Comparison of ENCODE assay signal across 11 cellular contexts in the genomic region with DNA sequence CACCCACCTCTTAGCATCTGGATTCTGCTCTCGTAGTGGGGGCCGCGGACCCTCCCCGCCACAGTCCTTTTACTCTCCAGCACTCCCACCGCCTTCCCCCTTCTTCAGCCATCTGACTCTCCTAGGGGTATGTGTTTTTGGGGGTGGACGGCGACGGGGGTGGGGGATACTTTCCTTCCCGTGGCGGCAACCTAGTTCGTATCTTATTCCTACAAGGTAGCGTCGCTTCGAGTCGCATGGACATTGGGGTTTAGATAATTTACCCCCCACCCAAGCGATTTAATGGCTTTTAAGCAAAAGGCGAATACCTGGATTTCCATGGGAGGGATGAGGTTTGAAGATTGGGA. TPM values are rescaled to one million over a fixed set of nuclear protein-coding genes. Genes with fewer than 3 reads are reported as not detected.
DNase-seq lines count a peak whose midpoint lies in the region; ATAC-seq and TF ChIP-seq lines count a peak whose summit lies in the region.
"Had no signal": no experiment of that assay in that cellular context is flagged by ENCODE, and none has a peak within 500 bp of the region (broad histone marks: within the 10 kb centered on the region; RNA-seq: fewer than 3 reads in every experiment).

No MANE protein-coding gene starts in this region.

- H2AFZ ChIP-seq in SU-DHL-6 (ENCODE audit: low read depth, low read length, severe bottlenecking): no peak overlapping the region

- H3K36me3 ChIP-seq in SU-DHL-6 (ENCODE audit: low read length): no peaks in the 10 kb centered on the region
- H3K36me3 ChIP-seq in iPS-18a (ENCODE audit: control insufficient read depth, low read depth, low read length): no peaks in the 10 kb centered on the region
- no peaks in the 10 kb centered on the region for H3K36me3 ChIP-seq in testis (ENCODE audit: low read depth, missing control alignments)

- H3K9me2 ChIP-seq in SU-DHL-6 (replicated peaks; ENCODE audit: insufficient read depth, low read length): no peaks in the 10 kb centered on the region

- no peaks in the 10 kb centered on the region for H3K9me3 Mint-ChIP-seq in activated T-cell treated with anti-CD3 and anti-CD28 coated beads, Interleukin-2, amount 50 U/mL, for 4 hours
- H3K9me3 Mint-ChIP-seq: activated T-cell treated with anti-CD3 and anti-CD28 coated beads, Interleukin-2, amount 50 U/mL, for 72 hours had no signal

- no peaks in the 10 kb centered on the region for H3K79me2 ChIP-seq in SU-DHL-6 (ENCODE audit: insufficient read depth, low read length)

- peak overlapping the region; percentile 59; the same call in 1 of the 2 replicates for H3K9ac ChIP-seq in SU-DHL-6 (ENCODE audit: low read length)
- H3K9ac ChIP-seq in iPS-18a (ENCODE audit: low read length): no peak overlapping the region

- intact Hi-C loops in testis (cut with DNase I; ENCODE audit: low total_unique reads): no loop called here

- H3K4me1 Mint-ChIP-seq in activated T-cell treated with anti-CD3 and anti-CD28 coated beads, Interleukin-2, amount 50 U/mL, for 4 hours (ENCODE audit: low read depth): peaks cover 12% of the 10 kb centered on the region

- no peaks in the 10 kb centered on the region for H3F3A ChIP-seq in SU-DHL-6 (ENCODE audit: insufficient read depth)

- H3K4me2 ChIP-seq in SU-DHL-6 (ENCODE audit: low read depth, low read length, poor library complexity, severe bottlenecking): no peak overlapping the region

- no peak for ATAC-seq in activated T-cell treated with anti-CD3 and anti-CD28 coated beads, Interleukin-2, amount 50 U/mL, for 4 hours
- ATAC-seq in HG02763 (IDR thresholded peaks at IDR 0.05; ENCODE audit: unreplicated experiment): no peak

- H3K4me1 ChIP-seq in iPS-18a (ENCODE audit: control insufficient read depth, low read depth, low read length) (no peaks in the 10 kb centered on the region), testis (no peaks in the 10 kb centered on the region)

- H3K36me3 Mint-ChIP-seq in activated T-cell treated with anti-CD3 and anti-CD28 coated beads, Interleukin-2, amount 50 U/mL, for 4 hours (ENCODE audit: insufficient read depth): no peaks in the 10 kb centered on the region

- no peak for TF ChIP-seq POLR2A in testis (IDR thresholded peaks at IDR 0.05)

- no peak for DNase-seq in activated T-cell treated with anti-CD3 and anti-CD28 coated beads, Interleukin-2, amount 50 U/mL, for 4 hours
- no peak for DNase-seq in activated T-cell treated with anti-CD3 and anti-CD28 coated beads, Interleukin-2, amount 50 U/mL, for 1 hour
- DNase-seq in testis (peak; percentile 13), NCI-H774 (lab: John Stamatoyannopoulos, UW) (no peak), OCI-M1 (lab: John Stamatoyannopoulos, UW) (no peak)
- DNase-seq: NCI-H1092 treated with DMSO at 0.1 percent for 48 hours had no signal

- 0 to 2% methylated on average over 2 to 17 of the region's 17 CpGs for WGBS in testis, 2 donors

- peak overlapping the region; percentile 79 for H3K4me3 Mint-ChIP-seq in activated T-cell treated with anti-CD3 and anti-CD28 coated beads, Interleukin-2, amount 50 U/mL, for 4 hours
- H3K4me3 Mint-ChIP-seq: activated T-cell treated with anti-CD3 and anti-CD28 coated beads, Interleukin-2, amount 50 U/mL, for 72 hours had no signal

- no peaks in the 10 kb centered on the region for H3K27me3 Mint-ChIP-seq in activated T-cell treated with anti-CD3 and anti-CD28 coated beads, Interleukin-2, amount 50 U/mL, for 4 hours (ENCODE audit: low read depth)

- peak overlapping the region; percentile 26 for H3K4me3 ChIP-seq in SU-DHL-6 (ENCODE audit: insufficient read depth, low read length, poor library complexity, severe bottlenecking)
- H3K4me3 ChIP-seq in iPS-18a (ENCODE audit: low read length): peak overlapping the region; percentile 50
- peak overlapping the region in 1 of 2 donors; percentile 53 for H3K4me3 ChIP-seq in testis

- H4K20me1 ChIP-seq in SU-DHL-6 (ENCODE audit: low read depth, low read length): no peaks in the 10 kb centered on the region

- H3K27ac ChIP-seq in SU-DHL-6 (ENCODE audit: low read depth, low read length): no peak overlapping the region
- no peak overlapping the region for H3K27ac ChIP-seq in iPS-18a (ENCODE audit: low read length)
- peak overlapping the region in 1 of 2 donors; percentile 64 for H3K27ac ChIP-seq in testis
- H3K27ac ChIP-seq: SK-N-MC had no signal

- TF ChIP-seq CTCF in SU-DHL-6 (IDR thresholded peaks at IDR 0.05; ENCODE audit: insufficient read depth, low read length, poor library complexity, severe bottlenecking) (no peak), testis (IDR thresholded peaks at IDR 0.05) (no peak)

- H3K27me3 ChIP-seq in SU-DHL-6 (ENCODE audit: low read length) (no peaks in the 10 kb centered on the region), iPS-18a (ENCODE audit: control insufficient read depth, insufficient read depth, low read length) (peaks cover 55% of the 10 kb centered on the region), testis (no peaks in the 10 kb centered on the region)

- H3K9me3 ChIP-seq in SU-DHL-6 (ENCODE audit: insufficient read depth, low read length): no peaks in the 10 kb centered on the region
- peaks cover 3% of the 10 kb centered on the region for H3K9me3 ChIP-seq in iPS-18a (ENCODE audit: control insufficient read depth, low read depth, low read length)
- no peaks in the 10 kb centered on the region for H3K9me3 ChIP-seq in testis

RNA-seq across cellular contexts. Expression of a gene that starts 1.3 kb away (rescaled TPM):
- 1 to 10 TPM; 7.9 to 9.0 (median 8.8) TPM for total RNA-seq in activated T-cell treated with anti-CD3 and anti-CD28 coated beads, Interleukin-2, amount 50 U/mL, for 4 hours
- 10 to 100 TPM; 32.3 to 33.1 TPM for total RNA-seq in testis
- 27.7 TPM for polyA plus RNA-seq in testis (ENCODE audit: insufficient read depth, low read depth, low replicate concordance)
